Comparison of ENCODE assay signal across 8 cellular contexts in genomic region chr2:176653856-176654443, GRCh38.
A peak's percentile ranks its signal among the peaks of the same experiment; 100 is the strongest.
DNase-seq lines count a peak whose midpoint lies in the region; ATAC-seq and TF ChIP-seq lines count a peak whose summit lies in the region.

No MANE protein-coding gene starts in this region.

- 32 to 41% methylated on average over 10 of the region's 10 CpGs for WGBS in lower leg skin, 2 donors

- peak overlapping the region; percentile 15; the same call in 1 of the 2 replicates for H2AFZ ChIP-seq in KMS-11 (ENCODE audit: low read depth)

- H3K9me3 ChIP-seq in thoracic aorta: no peaks in the 10 kb centered on the region

- intact Hi-C loops in lower leg skin (cut with DNase I; ENCODE audit: low total_unique reads): no loop called here

- no peaks in the 10 kb centered on the region for H3K36me3 ChIP-seq in KMS-11 (ENCODE audit: insufficient read depth)
- H3K36me3 ChIP-seq in thoracic aorta: no peaks in the 10 kb centered on the region

- H3K9ac ChIP-seq in KMS-11: no peak overlapping the region

- ATAC-seq in GM21717 (IDR thresholded peaks at IDR 0.05; ENCODE audit: unreplicated experiment) (peak; percentile 92), thoracic aorta (ENCODE audit: insufficient number of reproducible peaks, low FRiP score, low read depth) (peak; percentile 51)

- H3K27ac ChIP-seq in KMS-11 (no peak overlapping the region), thoracic aorta (no peak overlapping the region)

- DNase-seq in SKM-1 treated with dmso at 0.1 percent for 144 hours (lab: John Stamatoyannopoulos, UW; ENCODE audit: unreplicated experiment) (peak; percentile 33), SKM-1 (lab: John Stamatoyannopoulos, UW; ENCODE audit: unreplicated experiment) (no peak), RPMI7951 (ENCODE audit: low read depth) (peak; percentile 83), choroid plexus epithelial cell (ENCODE audit: low read depth) (peak; percentile 80), lower leg skin (ENCODE audit: low spot score in 2 of 2) (peak; percentile 42 to 89), thoracic aorta (ENCODE audit: low spot score) (no peak)

- no peak for TF ChIP-seq POLR2A in lower leg skin (IDR thresholded peaks at IDR 0.05)

- peak; percentile 87 for TF ChIP-seq CTCF in KMS-11 (conservative IDR thresholded peaks at IDR 0.05; ENCODE audit: low read depth, low read length)
- TF ChIP-seq CTCF in choroid plexus epithelial cell (conservative IDR thresholded peaks at IDR 0.05; ENCODE audit: low read depth, low read length): peak; percentile 82
- TF ChIP-seq CTCF in lower leg skin (IDR thresholded peaks at IDR 0.05): peak in 1 of 3 donors; percentile 61
- TF ChIP-seq CTCF in thoracic aorta (IDR thresholded peaks at IDR 0.05): peak; percentile 74

- H3K4me3 ChIP-seq in KMS-11 (IDR thresholded peaks at IDR 0.05; ENCODE audit: insufficient read depth, low read depth, low read length): no peak overlapping the region
- no peak overlapping the region for H3K4me3 ChIP-seq in choroid plexus epithelial cell (ENCODE audit: low read depth, low read length)
- no peak overlapping the region for H3K4me3 ChIP-seq in lower leg skin (ENCODE audit: low read depth, poor library complexity, severe bottlenecking)
- H3K4me3 ChIP-seq in thoracic aorta: no peak overlapping the region

- no peak overlapping the region for H3K4me2 ChIP-seq in KMS-11

- H3K27me3 ChIP-seq in KMS-11 (ENCODE audit: insufficient read depth, low read depth) (no peaks in the 10 kb centered on the region), thoracic aorta (replicated peaks; ENCODE audit: insufficient read depth) (no peaks in the 10 kb centered on the region)

- H4K20me1 ChIP-seq in KMS-11 (ENCODE audit: insufficient read depth): no peaks in the 10 kb centered on the region

- no peaks in the 10 kb centered on the region for H3K79me2 ChIP-seq in KMS-11 (ENCODE audit: insufficient read depth, low read depth)

- H3K4me1 ChIP-seq in KMS-11 (ENCODE audit: low read depth, poor library complexity, severe bottlenecking) (peaks cover 8% of the 10 kb centered on the region), thoracic aorta (ENCODE audit: control insufficient read depth in 1 of 2, low read depth in 2 of 2) (no peaks in the 10 kb centered on the region)

Comparison
In these comparisons a context has a peak if more than half of its experiments do, and no peak if none do; other contexts are left out.
1. DNase-seq: peak in SKM-1 treated with dmso at 0.1 percent for 144 hours (single experiment), RPMI7951 (single experiment), choroid plexus epithelial cell (single experiment) and lower leg skin (2 of 2); none in SKM-1 (single experiment) and thoracic aorta (single experiment).